ENCODE assay signal across 17 cellular contexts in the genomic region with DNA sequence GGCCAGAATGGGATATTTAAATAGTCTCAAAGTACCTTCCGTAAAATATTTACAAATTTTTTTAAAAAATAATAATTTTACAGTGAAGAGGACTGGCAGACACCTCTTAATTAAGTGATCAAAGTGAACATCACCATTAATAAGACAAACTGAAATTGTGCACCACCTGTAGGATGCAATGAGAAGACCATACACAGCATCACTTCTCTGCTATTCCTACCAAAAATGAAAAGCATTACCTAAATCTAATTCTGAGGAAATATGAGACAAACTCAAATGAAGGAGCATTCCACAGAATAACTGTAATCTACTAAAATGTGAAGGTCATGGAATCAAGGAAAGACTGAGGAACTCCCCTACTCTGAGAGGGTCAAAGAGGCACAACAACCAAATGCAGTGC.
A peak's percentile ranks its signal among the peaks of the same experiment; 100 is the strongest.
DNase-seq lines count a peak whose midpoint lies in the region; ATAC-seq and TF ChIP-seq lines count a peak whose summit lies in the region.
"Had no signal": no experiment of that assay in that cellular context is flagged by ENCODE, and none has a peak within 500 bp of the region (broad histone marks: within the 10 kb centered on the region; RNA-seq: fewer than 3 reads in every experiment).

No MANE protein-coding gene starts in this region.

- H3K4me1 Mint-ChIP-seq in activated T-helper 17 cell treated with anti-CD3 and anti-CD28 coated beads, Interleukin-2, amount 50 U/mL, for 72 hours = peaks cover 17% of the 10 kb centered on the region

- H3K36me3 Mint-ChIP-seq in activated T-helper 17 cell treated with anti-CD3 and anti-CD28 coated beads, Interleukin-2, amount 50 U/mL, for 72 hours (ENCODE audit: low read depth) = no peaks in the 10 kb centered on the region

- no TSS peak for BruUV-seq in OCI-LY7 (replicated peaks; lab: Mats Ljungman, UMichigan)

- peak overlapping the region; percentile 64 for H3K4me2 ChIP-seq in OCI-LY7 (ENCODE audit: low read length)

- no peaks in the 10 kb centered on the region for H3K27me3 Mint-ChIP-seq in activated T-helper 17 cell treated with anti-CD3 and anti-CD28 coated beads, Interleukin-2, amount 50 U/mL, for 72 hours

- H3K4me1 ChIP-seq in OCI-LY7 (ENCODE audit: insufficient read depth, low read length, poor library complexity, severe bottlenecking) = peaks cover 100% of the 10 kb centered on the region

- in situ Hi-C loops in KBM-7 (cut with MboI; ENCODE audit: low pct_unique_long_range_greater_than_20kb, low sequenced_read_pairs) = loop anchor here (25.0 kb wide), 1 partner anchor 647 kb away; no protein-coding TSS in a partner anchor

- peaks cover 17% of the 10 kb centered on the region for H3K36me3 ChIP-seq in OCI-LY7 (ENCODE audit: insufficient read depth, low read length)
- H3K36me3 ChIP-seq: gastrocnemius medialis, SJSA1 had no signal

- CTCF ChIA-PET in OCI-LY7 (lab: Charles Lee; ENCODE audit: unreplicated experiment) = no interaction called here

- intact Hi-C loops in OCI-LY7 (cut with micrococcal nuclease; ENCODE audit: unreplicated experiment) (no loop called here), left colon (cut with DNase I, micrococcal nuclease) (loop anchor here in 1 of 2 donors (10.0 kb wide), 1 partner anchor 664 kb away; no protein-coding TSS in a partner anchor)

- H3K4me3 Mint-ChIP-seq in activated T-helper 17 cell treated with anti-CD3 and anti-CD28 coated beads, Interleukin-2, amount 50 U/mL, for 72 hours = no peak overlapping the region

- H4K20me1 ChIP-seq in OCI-LY7 (ENCODE audit: insufficient read depth, low read length) = no peaks in the 10 kb centered on the region

- DNase-seq in AG10803 (ENCODE audit: low read depth) = no peak
- DNase-seq in OCI-LY7 (ENCODE audit: low spot score) = peak; percentile 52
- DNase-seq in fibroblast of mammary gland (ENCODE audit: low read depth) = no peak
- DNase-seq in KBM-7 = no peak
- no peak for DNase-seq in inferior parietal cortex (ENCODE audit: extremely low spot score)
- DNase-seq in left colon = no peak
- DNase-seq: activated CD4-positive, alpha-beta T cell treated with anti-CD3 and anti-CD28 coated beads for 4 hours; activated naive CD4-positive, alpha-beta T cell treated with Interleukin-2 at 50 U/mL for 16 hours; Calu3; gastrocnemius medialis; NCI-H1417; occipital lobe; stimulated activated CD4-positive, alpha-beta T cell treated with anti-CD3 and anti-CD28 coated beads, Interleukin-2, amount 100 ng/mL, for 24 hours had no signal

- peaks cover 8% of the 10 kb centered on the region; the same call in 1 of the 2 replicates for H3K9me3 ChIP-seq in OCI-LY7 (ENCODE audit: low read length)
- H3K9me3 ChIP-seq: gastrocnemius medialis, SJSA1 had no signal

- no peak for ATAC-seq in activated T-helper 17 cell treated with anti-CD3 and anti-CD28 coated beads, Interleukin-2, amount 50 U/mL, for 72 hours (replicated peaks)
- ATAC-seq in left colon = no peak
- ATAC-seq: gastrocnemius medialis had no signal

- POLR2A ChIA-PET in OCI-LY7 (lab: Charles Lee) = interaction anchor here (0.5 to 0.7 kb wide), 2 partner anchors 159 to 660 kb away, joined by 3 read pairs; no protein-coding TSS in a partner anchor

- H3K27ac ChIP-seq in OCI-LY7 (ENCODE audit: low read depth, low read length, poor library complexity, severe bottlenecking) = peak overlapping the region; percentile 96
- H3K27ac ChIP-seq: coronary artery, gastrocnemius medialis, SJSA1 had no signal

- peaks cover 5% of the 10 kb centered on the region; the same call in 1 of the 2 replicates for H3K79me2 ChIP-seq in OCI-LY7 (ENCODE audit: insufficient read depth, low read depth, low read length)

- H3K4me3 ChIP-seq in AG10803 (ENCODE audit: low read length) (no peak overlapping the region), OCI-LY7 (ENCODE audit: low read depth, low read length, poor library complexity, severe bottlenecking) (no peak overlapping the region), fibroblast of mammary gland (ENCODE audit: control insufficient read depth, low read depth, low read length) (no peak overlapping the region)
- H3K4me3 ChIP-seq: coronary artery, gastrocnemius medialis, SJSA1 had no signal

- 0 out of 2 replicates have a peak, but pooled peaks have one; percentile 11 for TF ChIP-seq CTCF in AG10803 (conservative IDR thresholded peaks at IDR 0.05; ENCODE audit: low read length)
- peak; percentile 32; the same call in 2 of the 3 replicates for TF ChIP-seq CTCF in GM12872 (IDR thresholded peaks at IDR 0.05; ENCODE audit: insufficient read depth, low read depth, low read length)
- peak; percentile 72 for TF ChIP-seq CTCF in OCI-LY7 (conservative IDR thresholded peaks at IDR 0.05; ENCODE audit: low read length)
- peak; percentile 4 for TF ChIP-seq CTCF in fibroblast of mammary gland (conservative IDR thresholded peaks at IDR 0.05; ENCODE audit: control insufficient read depth, insufficient read depth, low read depth, low read length)

- no peak overlapping the region for H3K27ac Mint-ChIP-seq in activated T-helper 17 cell treated with anti-CD3 and anti-CD28 coated beads, Interleukin-2, amount 50 U/mL, for 72 hours

- no peaks in the 10 kb centered on the region for H3K9me3 Mint-ChIP-seq in activated T-helper 17 cell treated with anti-CD3 and anti-CD28 coated beads, Interleukin-2, amount 50 U/mL, for 72 hours

- no peaks in the 10 kb centered on the region for H3K9me2 ChIP-seq in OCI-LY7 (ENCODE audit: insufficient read depth, low read length)

- no peak overlapping the region for H2AFZ ChIP-seq in OCI-LY7 (ENCODE audit: low read length)

Comparison
In these comparisons a context has a peak if more than half of its experiments do, and no peak if none do; other contexts are left out.
1. CTCF ChIP-seq: peak in every context shown above with its lines; median percentile 72 in OCI-LY7; 32 in GM12872; 11 in AG10803; 4 in fibroblast of mammary gland.